8 cellular contexts compared by ENCODE assay signal in genomic region chr1:109281680-109282496, GRCh38. TPM values are rescaled to one million over a fixed set of nuclear protein-coding genes. Genes with fewer than 3 reads are reported as not detected.
DNase-seq lines count a peak whose midpoint lies in the region; ATAC-seq and TF ChIP-seq lines count a peak whose summit lies in the region.

No MANE protein-coding gene starts in this region.

- H3K4me1 ChIP-seq in CD8-positive, alpha-beta memory T cell (ENCODE audit: insufficient read depth, low read length), result peaks cover 9% of the 10 kb centered on the region

- peak overlapping the region in 3 of 8 donors; percentile 13 to 68 (median 22) for H3K27ac Mint-ChIP-seq in CD8-positive, alpha-beta memory T cell
- no peak overlapping the region for H3K27ac Mint-ChIP-seq in nephron progenitor cell

- peaks cover 13 to 26% (median 16%) of the 10 kb centered on the region in 3 donors for H3K4me1 Mint-ChIP-seq in CD8-positive, alpha-beta memory T cell
- peaks cover 65% of the 10 kb centered on the region for H3K4me1 Mint-ChIP-seq in nephron progenitor cell

- no peaks in the 10 kb centered on the region for H3K27me3 Mint-ChIP-seq in CD8-positive, alpha-beta memory T cell
- no peaks in the 10 kb centered on the region for H3K27me3 Mint-ChIP-seq in nephron progenitor cell (ENCODE audit: low read depth, poor library complexity)

- no peaks in the 10 kb centered on the region for H3K9me3 Mint-ChIP-seq in CD8-positive, alpha-beta memory T cell
- H3K9me3 Mint-ChIP-seq in nephron progenitor cell, result peaks cover 2% of the 10 kb centered on the region

- ATAC-seq in esophagus mucosa, result no peak
- ATAC-seq in HG02763 (IDR thresholded peaks at IDR 0.05; ENCODE audit: unreplicated experiment), result no peak

- H3K9me3 ChIP-seq in CD8-positive, alpha-beta memory T cell (ENCODE audit: low read length), result no peaks in the 10 kb centered on the region

- no peaks in the 10 kb centered on the region for H3K36me3 ChIP-seq in CD8-positive, alpha-beta memory T cell (ENCODE audit: insufficient read depth, low read length)

- CTCF ChIA-PET in CD8-positive, alpha-beta memory T cell (lab: Charles Lee), result interaction anchor here (1.1 to 2.3 kb wide), 5 partner anchors 61 to 251 kb away, joined by 3 to 12 read pairs (median 5); partner anchors contain the start of gene SORT1

- no peak for DNase-seq in CD8-positive, alpha-beta memory T cell
- DNase-seq in MV-4-11 (lab: John Stamatoyannopoulos, UW) (peak; percentile 55), coronary artery (ENCODE audit: low spot score) (no peak), nephron progenitor cell (no peak), NCI-H1417 (lab: John Stamatoyannopoulos, UW) (no peak), ACHN (no peak)

- TF ChIP-seq CTCF in coronary artery (IDR thresholded peaks at IDR 0.05) (no peak), nephron progenitor cell (IDR thresholded peaks at IDR 0.05) (no peak)

- peak overlapping the region; percentile 92 to 99 (median 98) for H3K4me3 Mint-ChIP-seq in CD8-positive, alpha-beta memory T cell
- peak overlapping the region; percentile 100 for H3K4me3 Mint-ChIP-seq in nephron progenitor cell

- peak overlapping the region; percentile 65 for H3K4me3 ChIP-seq in CD8-positive, alpha-beta memory T cell (ENCODE audit: low read length)
- H3K4me3 ChIP-seq in coronary artery, result peak overlapping the region; percentile 75

- in situ Hi-C loops in ACHN (cut with HindIII; ENCODE audit: low pct_ligation_motif_present, low pct_unique_long_range_greater_than_20kb, low sequenced_read_pairs), result no loop called here

- POLR2A ChIA-PET in CD8-positive, alpha-beta memory T cell (lab: Charles Lee), result no interaction called here

- H3K36me3 Mint-ChIP-seq in CD8-positive, alpha-beta memory T cell, result peaks cover 0 to 4% (median 0%) of the 10 kb centered on the region in 3 donors
- H3K36me3 Mint-ChIP-seq in nephron progenitor cell (ENCODE audit: low read depth), result peaks cover 26% of the 10 kb centered on the region

- H3K27ac ChIP-seq in CD8-positive, alpha-beta memory T cell (ENCODE audit: low read depth, low read length), result peak overlapping the region; percentile 78
- peak overlapping the region in 1 of 2 donors; percentile 89 for H3K27ac ChIP-seq in coronary artery

- no peaks in the 10 kb centered on the region for H3K27me3 ChIP-seq in CD8-positive, alpha-beta memory T cell (ENCODE audit: insufficient read depth, low read length, poor library complexity, severe bottlenecking)

RNA-seq across cellular contexts. Expression of gene PSRC1, which starts 1.1 kb away (rescaled TPM):
- 1 to 10 TPM; 5.4 to 5.8 TPM for total RNA-seq in CD8-positive, alpha-beta memory T cell
- polyA plus RNA-seq in CD8-positive, alpha-beta memory T cell, result 0.59 TPM
- 10.9 TPM for total RNA-seq in esophagus mucosa

RNA-seq across cellular contexts. Expression of gene MYBPHL, which starts 24.9 kb away (rescaled TPM):
- not detected for total RNA-seq in CD8-positive, alpha-beta memory T cell
- polyA plus RNA-seq in CD8-positive, alpha-beta memory T cell, result not detected
- total RNA-seq in esophagus mucosa, result 0.76 TPM

RNA-seq across cellular contexts. Expression of gene CELSR2, which starts 32.5 kb away (rescaled TPM):
- 1 to 10 TPM; 2.7 to 2.8 TPM for total RNA-seq in CD8-positive, alpha-beta memory T cell
- polyA plus RNA-seq in CD8-positive, alpha-beta memory T cell, result 0.77 TPM
- total RNA-seq in esophagus mucosa, result 41.6 TPM

Comparison
In these comparisons a context has a peak if more than half of its experiments do, and no peak if none do; other contexts are left out.
1. RNA of gene CELSR2, which starts 32.5 kb away (total RNA-seq): 41.6 TPM in esophagus mucosa (single experiment); 2.7 to 2.8 TPM in CD8-positive, alpha-beta memory T cell; every median in the first group is over 10 times any median in the second.